17 cellular contexts compared by ENCODE assay signal in genomic region chr11:120869097-120869496, GRCh38.
DNase-seq lines count a peak whose midpoint lies in the region; ATAC-seq and TF ChIP-seq lines count a peak whose summit lies in the region.
"Had no signal": no experiment of that assay in that cellular context is flagged by ENCODE, and none has a peak within 500 bp of the region (broad histone marks: within the 10 kb centered on the region; RNA-seq: fewer than 3 reads in every experiment).

No MANE protein-coding gene starts in this region.

- no peaks in the 10 kb centered on the region for H3K9me3 ChIP-seq in A673 (ENCODE audit: low read depth, low read length, poor library complexity, severe bottlenecking)
- H3K9me3 ChIP-seq: HAP-1 had no signal

- no peaks in the 10 kb centered on the region for H3K4me1 ChIP-seq in A673 (ENCODE audit: insufficient read depth, low read length, poor library complexity, severe bottlenecking)
- H3K4me1 ChIP-seq: HAP-1 had no signal

- no TSS peak for BruUV-seq in A673 (replicated peaks; lab: Mats Ljungman, UMichigan)

- no peak for TF ChIP-seq CTCF in A673 (conservative IDR thresholded peaks at IDR 0.05; ENCODE audit: low read depth, low read length)

- H3K27ac ChIP-seq in A673 (ENCODE audit: low read depth, low read length, poor library complexity, severe bottlenecking), result no peak overlapping the region

- no peaks in the 10 kb centered on the region for H3K9me3 Mint-ChIP-seq in stimulated activated naive B cell treated with anti-CD40 and anti-IgM and Interleukin-4, amounts not matched to agents 10 μg/mL and 1 μg/mL and 100 μg/mL, for 72 hours

- no peak overlapping the region for H3K27ac Mint-ChIP-seq in stimulated activated naive B cell treated with anti-CD40 and anti-IgM and Interleukin-4, amounts not matched to agents 10 μg/mL and 1 μg/mL and 100 μg/mL, for 72 hours
- H3K27ac Mint-ChIP-seq: T-helper 17 cell had no signal

- peak; percentile 1 for DNase-seq in stimulated activated naive B cell treated with anti-CD40 and anti-IgM and Interleukin-4, amounts not matched to agents 10 μg/mL and 1 μg/mL and 100 μg/mL, for 72 hours
- DNase-seq in NCI-H226 (no peak), A673 (ENCODE audit: low spot score) (no peak)
- DNase-seq: DMS153, EL, IMR-90, Kasumi-1, NCI-H1105 treated with DMSO at 0.1 percent for 48 hours, NCI-H187 treated with DMSO at 0.1 percent for 48 hours, NCI-H510A treated with DMSO at 0.1 percent for 48 hours, SHP77 treated with DMSO at 0.1 percent for 48 hours, T-helper 17 cell had no signal

- CTCF ChIA-PET in A673 (lab: Charles Lee), result interaction anchor here (0.6 kb wide), 1 partner anchor 117 kb away, joined by 3 read pairs; no protein-coding TSS in a partner anchor

- H3K4me1 Mint-ChIP-seq in stimulated activated naive B cell treated with anti-CD40 and anti-IgM and Interleukin-4, amounts not matched to agents 10 μg/mL and 1 μg/mL and 100 μg/mL, for 72 hours, result peaks cover 14 to 19% of the 10 kb centered on the region in 2 donors
- H3K4me1 Mint-ChIP-seq: T-helper 17 cell had no signal

- intact Hi-C loops in A673 (cut with micrococcal nuclease; ENCODE audit: unreplicated experiment), result no loop called here

- no peaks in the 10 kb centered on the region for H3K36me3 Mint-ChIP-seq in stimulated activated naive B cell treated with anti-CD40 and anti-IgM and Interleukin-4, amounts not matched to agents 10 μg/mL and 1 μg/mL and 100 μg/mL, for 72 hours

- POLR2A ChIA-PET in A673 (lab: Charles Lee; ENCODE audit: low non-redundant PET), result interaction anchor here (0.7 kb wide), 1 partner anchor 15 kb away, joined by 4 read pairs; no protein-coding TSS in a partner anchor

- no peaks in the 10 kb centered on the region for H3K36me3 ChIP-seq in A673 (ENCODE audit: insufficient read depth, low read length, poor library complexity, severe bottlenecking)
- H3K36me3 ChIP-seq: HAP-1 had no signal

- peaks cover 23% of the 10 kb centered on the region for H3K27me3 ChIP-seq in A673 (replicated peaks; ENCODE audit: insufficient read depth, low read depth, low read length, poor library complexity)

- H3K4me3 Mint-ChIP-seq in stimulated activated naive B cell treated with anti-CD40 and anti-IgM and Interleukin-4, amounts not matched to agents 10 μg/mL and 1 μg/mL and 100 μg/mL, for 72 hours, result peak overlapping the region in 1 of 2 donors; percentile 25
- H3K4me3 Mint-ChIP-seq: T-helper 17 cell had no signal

- H3K27me3 Mint-ChIP-seq in stimulated activated naive B cell treated with anti-CD40 and anti-IgM and Interleukin-4, amounts not matched to agents 10 μg/mL and 1 μg/mL and 100 μg/mL, for 72 hours, result peaks cover 29 to 54% of the 10 kb centered on the region in 2 donors

- ATAC-seq in GM18907 (IDR thresholded peaks at IDR 0.05; ENCODE audit: unreplicated experiment) (peak; percentile 36), HG02642 (IDR thresholded peaks at IDR 0.05; ENCODE audit: poor library complexity, unreplicated experiment) (peak; percentile 35), HG03460 (IDR thresholded peaks at IDR 0.05; ENCODE audit: unreplicated experiment) (peak; percentile 27), HG03565 (IDR thresholded peaks at IDR 0.05; ENCODE audit: unreplicated experiment) (no peak)
- peak; percentile 48 to 49 for ATAC-seq in stimulated activated naive B cell treated with anti-CD40 and anti-IgM and Interleukin-4, amounts not matched to agents 10 μg/mL and 1 μg/mL and 100 μg/mL, for 72 hours (replicated peaks)
- ATAC-seq: T-helper 17 cell had no signal

- H3K4me3 ChIP-seq in A673 (ENCODE audit: low read depth, low read length, poor library complexity, severe bottlenecking), result no peak overlapping the region
- H3K4me3 ChIP-seq: HAP-1 had no signal
